In genomic region chr6:26170951-26171841, GRCh38 we compare ENCODE assay signal across 8 cellular contexts.
A peak's percentile ranks its signal among the peaks of the same experiment; 100 is the strongest.
DNase-seq lines count a peak whose midpoint lies in the region; FAIRE-seq and TF ChIP-seq lines count a peak whose summit lies in the region.

No MANE protein-coding gene starts in this region.

- H3K9ac ChIP-seq in GM23248 (peak overlapping the region; percentile 95), keratinocyte (ENCODE audit: control insufficient read depth, extremely low read depth, insufficient read depth, low read length) (peak overlapping the region; percentile 74)

- no peaks in the 10 kb centered on the region for H3K9me2 ChIP-seq in GM23248 (ENCODE audit: insufficient read depth)

- H3K79me2 ChIP-seq in GM23248 (ENCODE audit: insufficient read depth): peaks cover 14% of the 10 kb centered on the region; the same call in 1 of the 2 replicates
- H3K79me2 ChIP-seq in keratinocyte (ENCODE audit: control insufficient read depth, insufficient read depth, low read length): no peaks in the 10 kb centered on the region

- H3K36me3 ChIP-seq in GM23248 (ENCODE audit: low read depth) (no peaks in the 10 kb centered on the region), keratinocyte (ENCODE audit: control insufficient read depth in 2 of 2, extremely low read depth in 1 of 2, insufficient read depth in 2 of 2, low read length in 2 of 2) (no peaks in the 10 kb centered on the region), tibial nerve (no peaks in the 10 kb centered on the region)

- H3K36me3 Mint-ChIP-seq in activated T-helper 1 cell treated with anti-CD3 and anti-CD28 coated beads, Interleukin-12 subunit alpha, Interleukin-12 subunit beta, Interleukin-2, Interleukin-4 antibody, amounts not matched to agents 30 ng/mL and 10 ng/mL and 1 ng/mL, durations not matched to agents 14 hours and 24 hours and 36 hours (ENCODE audit: low read depth): peaks cover 4% of the 10 kb centered on the region

- FAIRE-seq in keratinocyte (lab: Jason Lieb, UNC): no peak

- intact Hi-C loops in activated T-helper 1 cell treated with anti-CD3 and anti-CD28 coated beads, Interleukin-12 subunit alpha, Interleukin-12 subunit beta, Interleukin-2, Interleukin-4 antibody, amounts not matched to agents 30 ng/mL and 10 ng/mL and 1 ng/mL, durations not matched to agents 14 hours and 24 hours and 36 hours (cut with micrococcal nuclease): loop anchor here (1.0 to 5.0 kb wide), 4 partner anchors 13 to 381 kb away; a partner anchor contains a TSS

- H3K27me3 Mint-ChIP-seq in activated T-helper 1 cell treated with anti-CD3 and anti-CD28 coated beads, Interleukin-12 subunit alpha, Interleukin-12 subunit beta, Interleukin-2, Interleukin-4 antibody, amounts not matched to agents 30 ng/mL and 10 ng/mL and 1 ng/mL, durations not matched to agents 14 hours and 24 hours and 36 hours (ENCODE audit: insufficient read depth): no peaks in the 10 kb centered on the region

- TF ChIP-seq EP300 in tibial nerve (IDR thresholded peaks at IDR 0.05): no peak

- H3K4me1 ChIP-seq in GM23248 (ENCODE audit: insufficient read depth) (peaks cover 15% of the 10 kb centered on the region; the same call in 1 of the 2 replicates), keratinocyte (ENCODE audit: control insufficient read depth, extremely low read depth, insufficient read depth, low read length) (peaks cover 15% of the 10 kb centered on the region), tibial nerve (peaks cover 0 to 11% (median 4%) of the 10 kb centered on the region in 4 donors)

- no peaks in the 10 kb centered on the region for H3K9me1 ChIP-seq in keratinocyte (ENCODE audit: control insufficient read depth, extremely low read depth, insufficient read depth, low read length)

- H3K9me3 ChIP-seq in GM23248 (ENCODE audit: low read depth): no peaks in the 10 kb centered on the region
- no peaks in the 10 kb centered on the region for H3K9me3 ChIP-seq in keratinocyte (ENCODE audit: control insufficient read depth, low read depth, low read length)
- H3K9me3 ChIP-seq in tibial nerve: no peaks in the 10 kb centered on the region

- no peak for TF ChIP-seq CTCF in AG10803 (conservative IDR thresholded peaks at IDR 0.05; ENCODE audit: low read length)
- TF ChIP-seq CTCF in keratinocyte (optimal IDR thresholded peaks at IDR 0.05 in 1 of 3, IDR thresholded peaks at IDR 0.05 in 1 of 3, conservative IDR thresholded peaks at IDR 0.05 in 1 of 3; ENCODE audit: extremely low read depth in 1 of 3, insufficient read depth in 2 of 3, low read length in 3 of 3): no peak
- no peak for TF ChIP-seq CTCF in tibial nerve (IDR thresholded peaks at IDR 0.05)
- TF ChIP-seq CTCF in GM13976 (IDR thresholded peaks at IDR 0.05; ENCODE audit: borderline replicate concordance, control extremely low read depth, extremely low read depth, insufficient read depth, missing control alignments): no peak

- H4K20me1 ChIP-seq in GM23248 (ENCODE audit: insufficient read depth) (no peaks in the 10 kb centered on the region), keratinocyte (ENCODE audit: control insufficient read depth, extremely low read depth, insufficient read depth, low read length) (no peaks in the 10 kb centered on the region)

- H2AFZ ChIP-seq in GM23248 (peak overlapping the region; percentile 88), keratinocyte (ENCODE audit: control insufficient read depth, low read length) (peak overlapping the region; percentile 85)

- H3K4me3 ChIP-seq in AG10803 (ENCODE audit: low read length): peak overlapping the region; percentile 73
- H3K4me3 ChIP-seq in GM23248: peak overlapping the region; percentile 89
- H3K4me3 ChIP-seq in keratinocyte (ENCODE audit: control insufficient read depth in 2 of 3, extremely low read depth in 1 of 3, insufficient read depth in 2 of 3, low read depth in 1 of 3, low read length in 3 of 3): peak overlapping the region; percentile 52 to 86 (median 80)
- peak overlapping the region; percentile 43 to 80 (median 76) for H3K4me3 ChIP-seq in tibial nerve

- no peak for TF ChIP-seq POLR2A in tibial nerve (IDR thresholded peaks at IDR 0.05)

- peaks cover 17% of the 10 kb centered on the region for H3F3A ChIP-seq in GM23248 (ENCODE audit: insufficient read depth)

- in situ Hi-C loops in GM23248 (cut with MboI) (no loop called here), GM13976 (cut with MboI; ENCODE audit: low sequenced_read_pairs, unreplicated experiment) (no loop called here)

- WGBS in GM23248 (ENCODE audit: low coverage in 1 of 2, low lambda C conversion rate in 2 of 2, missing lambda C conversion rate in 2 of 2), 2 experiments: 22% methylated on average over 10 of the region's 10 CpGs
- 21 to 22% methylated on average over 10 of the region's 10 CpGs for whole genome bisulfite sequencing in tibial nerve, 2 donors

- DNase-seq in AG10803 (ENCODE audit: low read depth) (no peak), GM23248 (peak; percentile 26), keratinocyte (ENCODE audit: low read depth, low spot score) (no peak), tibial nerve (ENCODE audit: low spot score in 2 of 2) (no peak), GM13976 (ENCODE audit: low spot score) (no peak), GF-D8 (lab: John Stamatoyannopoulos, UW) (no peak)
- no peak for DNase-seq in activated T-helper 1 cell treated with anti-CD3 and anti-CD28 coated beads, Interleukin-12 subunit alpha, Interleukin-12 subunit beta, Interleukin-2, Interleukin-4 antibody, amounts not matched to agents 30 ng/mL and 10 ng/mL and 1 ng/mL, durations not matched to agents 14 hours and 24 hours and 36 hours (ENCODE audit: low spot score)
- no peak for DNase-seq in stimulated activated CD4-positive, alpha-beta T cell treated with anti-CD3 and anti-CD28 coated beads, Interleukin-2, amount 100 ng/mL, for 48 hours

- dilution Hi-C loops in keratinocyte (cut with MboI; ENCODE audit: extremely low pct_ligation_motif_present, low sequenced_read_pairs): no loop called here

- H3K27me3 ChIP-seq in GM23248 (replicated peaks; ENCODE audit: insufficient read depth): no peaks in the 10 kb centered on the region
- no peaks in the 10 kb centered on the region for H3K27me3 ChIP-seq in keratinocyte (ENCODE audit: control insufficient read depth, extremely low read depth, insufficient read depth, low read length)
- no peaks in the 10 kb centered on the region for H3K27me3 ChIP-seq in tibial nerve

- H3K4me2 ChIP-seq in GM23248 (ENCODE audit: unreplicated experiment) (peak overlapping the region; percentile 85), keratinocyte (ENCODE audit: control insufficient read depth, extremely low read depth, insufficient read depth, low read depth, low read length) (peak overlapping the region; percentile 93)

- peak overlapping the region; percentile 85 for H3K4me3 Mint-ChIP-seq in activated T-helper 1 cell treated with anti-CD3 and anti-CD28 coated beads, Interleukin-12 subunit alpha, Interleukin-12 subunit beta, Interleukin-2, Interleukin-4 antibody, amounts not matched to agents 30 ng/mL and 10 ng/mL and 1 ng/mL, durations not matched to agents 14 hours and 24 hours and 36 hours

- peaks cover 61% of the 10 kb centered on the region for H3K4me1 Mint-ChIP-seq in activated T-helper 1 cell treated with anti-CD3 and anti-CD28 coated beads, Interleukin-12 subunit alpha, Interleukin-12 subunit beta, Interleukin-2, Interleukin-4 antibody, amounts not matched to agents 30 ng/mL and 10 ng/mL and 1 ng/mL, durations not matched to agents 14 hours and 24 hours and 36 hours (ENCODE audit: low read depth)

- H3K9me3 Mint-ChIP-seq in activated T-helper 1 cell treated with anti-CD3 and anti-CD28 coated beads, Interleukin-12 subunit alpha, Interleukin-12 subunit beta, Interleukin-2, Interleukin-4 antibody, amounts not matched to agents 30 ng/mL and 10 ng/mL and 1 ng/mL, durations not matched to agents 14 hours and 24 hours and 36 hours: no peaks in the 10 kb centered on the region

- H3K27ac ChIP-seq in GM23248 (peak overlapping the region; percentile 96), keratinocyte (ENCODE audit: control insufficient read depth, insufficient read depth, low read length) (peak overlapping the region; percentile 73), tibial nerve (peak overlapping the region; percentile 90 to 99 (median 96))

- H3K27ac Mint-ChIP-seq in activated T-helper 1 cell treated with anti-CD3 and anti-CD28 coated beads, Interleukin-12 subunit alpha, Interleukin-12 subunit beta, Interleukin-2, Interleukin-4 antibody, amounts not matched to agents 30 ng/mL and 10 ng/mL and 1 ng/mL, durations not matched to agents 14 hours and 24 hours and 36 hours: peak overlapping the region; percentile 93
